In the genomic region with DNA sequence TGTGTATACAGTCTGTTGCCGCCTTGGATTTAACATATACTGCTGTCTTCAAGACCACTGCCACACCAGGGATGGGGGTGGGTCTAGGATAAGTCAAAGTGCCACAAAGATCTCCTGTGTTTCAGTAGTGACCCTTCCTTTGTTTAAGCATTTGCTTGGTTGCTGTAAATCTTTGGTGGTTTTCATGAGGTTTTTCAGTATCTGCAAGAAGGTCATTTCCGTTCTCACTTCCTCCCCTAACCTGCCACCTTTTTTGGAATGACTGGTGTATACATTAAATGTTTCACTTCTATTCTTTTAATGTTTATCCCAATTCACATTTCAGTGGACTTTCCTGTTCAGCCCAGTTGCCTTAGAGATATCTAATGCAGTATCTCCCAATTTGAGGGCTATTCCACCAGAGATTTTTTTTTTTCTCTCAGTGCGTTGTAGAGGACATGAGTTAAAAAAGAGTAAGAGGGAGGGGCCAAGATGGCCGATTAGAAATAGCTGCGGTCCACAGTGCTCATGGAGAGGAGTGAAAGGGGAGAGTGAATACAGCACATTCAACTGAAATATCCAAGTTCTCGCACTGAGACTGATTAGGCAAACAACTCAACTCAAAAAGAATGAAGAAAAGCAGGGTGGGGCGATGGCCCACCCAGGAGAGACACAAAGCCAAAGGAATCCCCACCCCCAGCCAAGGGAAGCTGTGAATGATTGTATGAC, we compare ENCODE assay signal across 11 cellular contexts. TPM values are rescaled to one million over a fixed set of nuclear protein-coding genes. Genes with fewer than 3 reads are reported as not detected.
DNase-seq lines count a peak whose midpoint lies in the region; ATAC-seq and TF ChIP-seq lines count a peak whose summit lies in the region.
"Had no signal": no experiment of that assay in that cellular context is flagged by ENCODE, and none has a peak within 500 bp of the region (broad histone marks: within the 10 kb centered on the region; RNA-seq: fewer than 3 reads in every experiment).

No MANE protein-coding gene starts in this region.

- H2AFZ ChIP-seq in Loucy (ENCODE audit: low read length): no peak overlapping the region

- H3K4me1 ChIP-seq in Loucy (ENCODE audit: insufficient read depth, low read length, poor library complexity, severe bottlenecking): peaks cover 38% of the 10 kb centered on the region
- H3K4me1 ChIP-seq in Caco-2: peaks cover 9% of the 10 kb centered on the region

- H3K4me3 Mint-ChIP-seq in Caco-2 (ENCODE audit: unreplicated experiment): no peak overlapping the region

- H4K20me1 ChIP-seq in Loucy (ENCODE audit: insufficient read depth, low read length, poor library complexity, severe bottlenecking): peaks cover 21% of the 10 kb centered on the region

- H3K9ac ChIP-seq in Loucy (ENCODE audit: low read depth, low read length, poor library complexity, severe bottlenecking): no peak overlapping the region

- no peak overlapping the region for H3K27ac Mint-ChIP-seq in Caco-2 (ENCODE audit: unreplicated experiment)

- BruUV-seq in Caco-2 (replicated peaks; lab: Mats Ljungman, UMichigan): no TSS peak

- H3K27me3 ChIP-seq in GM06990 (replicated peaks; ENCODE audit: control insufficient read depth, insufficient read depth, low read length): no peaks in the 10 kb centered on the region
- H3K27me3 ChIP-seq in Loucy (ENCODE audit: insufficient read depth, low read length, poor library complexity, severe bottlenecking): no peaks in the 10 kb centered on the region
- no peaks in the 10 kb centered on the region for H3K27me3 ChIP-seq in Caco-2 (replicated peaks; ENCODE audit: control insufficient read depth, insufficient read depth, low read length)
- H3K27me3 ChIP-seq: gastroesophageal sphincter had no signal

- peak; percentile 35 for DNase-seq in GM06990 (ENCODE audit: extremely low read depth, insufficient read length)
- no peak for DNase-seq in amygdala (lab: John Stamatoyannopoulos, UW)
- DNase-seq in Caco-2: no peak
- no peak for DNase-seq in Right ventricle myocardium superior
- DNase-seq in hippocampal formation (lab: John Stamatoyannopoulos, UW): no peak
- DNase-seq: NCI-H1048; stimulated activated naive CD4-positive, alpha-beta T cell treated with Interleukin-2 at 50 U/mL for 16 hours had no signal

- POLR2A ChIA-PET in Caco-2 (lab: Charles Lee): no interaction called here

- ATAC-seq in GM19035 (IDR thresholded peaks at IDR 0.05; ENCODE audit: unreplicated experiment) (peak; percentile 91), HG02840 (IDR thresholded peaks at IDR 0.05; ENCODE audit: low FRiP score, unreplicated experiment) (peak; percentile 82), Right ventricle myocardium superior (ENCODE audit: poor library complexity) (no peak)
- ATAC-seq: gastroesophageal sphincter had no signal

- H3K36me3 ChIP-seq in GM06990 (ENCODE audit: control insufficient read depth, insufficient read depth, low read length) (peaks cover 8% of the 10 kb centered on the region), Loucy (ENCODE audit: insufficient read depth, low read length) (peaks cover 45% of the 10 kb centered on the region), Caco-2 (ENCODE audit: control insufficient read depth, insufficient read depth, low read length) (no peaks in the 10 kb centered on the region)

- H3K9me3 ChIP-seq in Loucy (ENCODE audit: insufficient read depth, low read depth, low read length) (peaks cover 6% of the 10 kb centered on the region; the same call in 1 of the 2 replicates), Caco-2 (no peaks in the 10 kb centered on the region)
- H3K9me3 ChIP-seq: gastroesophageal sphincter had no signal

- no peaks in the 10 kb centered on the region for H3K27me3 Mint-ChIP-seq in Caco-2 (ENCODE audit: insufficient read depth, unreplicated experiment)

- peak overlapping the region; percentile 40 for H3K4me2 ChIP-seq in Loucy (ENCODE audit: low read depth, low read length, poor library complexity, severe bottlenecking)

- TF ChIP-seq CTCF in GM06990 (IDR thresholded peaks at IDR 0.05; ENCODE audit: insufficient read depth, low read length, poor library complexity, severe bottlenecking): no peak
- TF ChIP-seq CTCF in Loucy (conservative IDR thresholded peaks at IDR 0.05; ENCODE audit: low read length): no peak
- TF ChIP-seq CTCF in Caco-2 (IDR thresholded peaks at IDR 0.05; ENCODE audit: insufficient read depth in 1 of 2, low read depth in 1 of 2, low read length in 1 of 2, severe bottlenecking in 1 of 2, unreplicated experiment in 1 of 2): no peak

- H3K4me3 ChIP-seq in GM06990 (replicated peaks; ENCODE audit: low read depth, low read length) (no peak overlapping the region), Loucy (ENCODE audit: low read length, poor library complexity, severe bottlenecking) (no peak overlapping the region), Caco-2 (ENCODE audit: low read depth, low read length) (no peak overlapping the region)
- H3K4me3 ChIP-seq: gastroesophageal sphincter had no signal

- CTCF ChIA-PET in Caco-2 (lab: Charles Lee): no interaction called here

- no peaks in the 10 kb centered on the region for H3K9me2 ChIP-seq in Loucy (replicated peaks; ENCODE audit: low read depth, low read length)

- intact Hi-C loops in Caco-2 (cut with micrococcal nuclease; ENCODE audit: unreplicated experiment): no loop called here
- intact Hi-C loops in Right ventricle myocardium superior (cut with DNase I): no loop called here

- no peaks in the 10 kb centered on the region for H3F3A ChIP-seq in Loucy (ENCODE audit: low read depth)

- no peaks in the 10 kb centered on the region for H3K9me3 Mint-ChIP-seq in Caco-2 (ENCODE audit: unreplicated experiment)

- H3K79me2 ChIP-seq in Loucy (ENCODE audit: insufficient read depth, low read length): peaks cover 36% of the 10 kb centered on the region

- H3K36me3 Mint-ChIP-seq in Caco-2 (ENCODE audit: insufficient read depth, unreplicated experiment): peaks cover 65% of the 10 kb centered on the region

- H3K4me1 Mint-ChIP-seq in Caco-2 (ENCODE audit: low read depth, unreplicated experiment): peaks cover 29% of the 10 kb centered on the region

RNA-seq across cellular contexts. Expression of a gene that starts 43.2 kb away (rescaled TPM):
- total RNA-seq in Caco-2 (2022) (50.4 and 52.8 TPM in 2 replicates), Right ventricle myocardium superior (49.0 TPM)
